ENCODE assay signal across 20 cellular contexts in genomic region chr16:19749571-19750080, GRCh38.
"Had no signal": no experiment of that assay in that cellular context is flagged by ENCODE, and none has a peak within 500 bp of the region (broad histone marks: within the 10 kb centered on the region; RNA-seq: fewer than 3 reads in every experiment).

No MANE protein-coding gene starts in this region.

- H3K36me3 Mint-ChIP-seq: activated CD4-positive, alpha-beta memory T cell treated with anti-CD3 and anti-CD28 coated beads for 36 hours; natural killer cell; stimulated activated naive B cell treated with anti-CD40 and anti-IgM and Interleukin-4, amounts not matched to agents 10 μg/mL and 1 μg/mL and 100 μg/mL, for 72 hours had no signal

- H3K36me3 ChIP-seq: heart right ventricle, transverse colon had no signal

- H3K9me3 Mint-ChIP-seq: activated CD4-positive, alpha-beta memory T cell treated with anti-CD3 and anti-CD28 coated beads for 36 hours; activated CD4-positive, alpha-beta T cell treated with anti-CD3 and anti-CD28 coated beads, Interleukin-2, amount 10 ng/mL, durations not matched to agents 24 days and 14 days; effector memory CD8-positive, alpha-beta T cell; natural killer cell; stimulated activated naive B cell treated with anti-CD40 and anti-IgM and Interleukin-4, amounts not matched to agents 10 μg/mL and 1 μg/mL and 100 μg/mL, for 72 hours had no signal

- H3K27me3 Mint-ChIP-seq: activated CD4-positive, alpha-beta memory T cell treated with anti-CD3 and anti-CD28 coated beads for 36 hours; activated CD4-positive, alpha-beta T cell treated with anti-CD3 and anti-CD28 coated beads, Interleukin-2, amount 10 ng/mL, durations not matched to agents 24 days and 14 days; effector memory CD8-positive, alpha-beta T cell; stimulated activated naive B cell treated with anti-CD40 and anti-IgM and Interleukin-4, amounts not matched to agents 10 μg/mL and 1 μg/mL and 100 μg/mL, for 72 hours had no signal

- H3K9me3 ChIP-seq: heart right ventricle, transverse colon had no signal

- ATAC-seq: effector memory CD8-positive, alpha-beta T cell; foreskin keratinocyte; left cardiac atrium; natural killer cell; right cardiac atrium; stimulated activated naive B cell treated with anti-CD40 and anti-IgM and Interleukin-4, amounts not matched to agents 10 μg/mL and 1 μg/mL and 100 μg/mL, for 72 hours had no signal

- H3K4me1 Mint-ChIP-seq: activated CD4-positive, alpha-beta T cell treated with anti-CD3 and anti-CD28 coated beads, Interleukin-2, amount 10 ng/mL, durations not matched to agents 24 days and 14 days; natural killer cell; stimulated activated naive B cell treated with anti-CD40 and anti-IgM and Interleukin-4, amounts not matched to agents 10 μg/mL and 1 μg/mL and 100 μg/mL, for 72 hours had no signal

- H3K27me3 ChIP-seq: foreskin keratinocyte, heart right ventricle, transverse colon had no signal

- H3K27ac Mint-ChIP-seq: activated CD4-positive, alpha-beta memory T cell treated with anti-CD3 and anti-CD28 coated beads for 36 hours; activated CD4-positive, alpha-beta T cell treated with anti-CD3 and anti-CD28 coated beads, Interleukin-2, amount 10 ng/mL, durations not matched to agents 24 days and 14 days; effector memory CD8-positive, alpha-beta T cell; natural killer cell; stimulated activated naive B cell treated with anti-CD40 and anti-IgM and Interleukin-4, amounts not matched to agents 10 μg/mL and 1 μg/mL and 100 μg/mL, for 72 hours had no signal

- H3K27ac ChIP-seq: foreskin keratinocyte, transverse colon had no signal

- H3K4me3 ChIP-seq: heart right ventricle, transverse colon had no signal

- DNase-seq: activated CD4-positive, alpha-beta memory T cell treated with anti-CD3 and anti-CD28 coated beads for 36 hours; activated CD4-positive, alpha-beta T cell treated with anti-CD3 and anti-CD28 coated beads, Interleukin-2, amount 10 ng/mL, durations not matched to agents 24 days and 14 days; activated CD4-positive, CD25-positive, alpha-beta regulatory T cell treated with anti-CD3 and anti-CD28 coated beads, Interleukin-2, amount 50 U/mL, for 72 hours; activated CD8-positive, alpha-beta memory T cell treated with anti-CD3 and anti-CD28 coated beads, Interleukin-2, amount 50 U/mL, for 4 hours; activated gamma-delta T cell; activated naive CD4-positive, alpha-beta T cell treated with anti-CD3 and anti-CD28 coated beads, Interleukin-2, amount 50 U/mL, for 16 hours; activated T-cell treated with anti-CD3 and anti-CD28 coated beads, Interleukin-2, amount 50 U/mL, for 1 hour; amygdala; effector memory CD8-positive, alpha-beta T cell; foreskin keratinocyte; heart right ventricle; islet precursor cell; left cardiac atrium; natural killer cell; right cardiac atrium; stimulated activated CD4-positive, alpha-beta T cell treated with anti-CD3 and anti-CD28 coated beads, Interleukin-15, amount 100 ng/mL, for 24 hours; stimulated activated CD4-positive, alpha-beta T cell treated with anti-CD3 and anti-CD28 coated beads, Interleukin-2, amount 100 ng/mL, for 24 hours; stimulated activated naive B cell treated with anti-CD40 and anti-IgM and Interleukin-4, amounts not matched to agents 10 μg/mL and 1 μg/mL and 100 μg/mL, for 72 hours; T-helper 2 cell; transverse colon had no signal

- H3K4me3 Mint-ChIP-seq: activated CD4-positive, alpha-beta memory T cell treated with anti-CD3 and anti-CD28 coated beads for 36 hours; activated CD4-positive, alpha-beta T cell treated with anti-CD3 and anti-CD28 coated beads, Interleukin-2, amount 10 ng/mL, durations not matched to agents 24 days and 14 days; effector memory CD8-positive, alpha-beta T cell; natural killer cell; stimulated activated naive B cell treated with anti-CD40 and anti-IgM and Interleukin-4, amounts not matched to agents 10 μg/mL and 1 μg/mL and 100 μg/mL, for 72 hours had no signal
